Comparison of ENCODE assay signal across 14 cellular contexts in the genomic region with DNA sequence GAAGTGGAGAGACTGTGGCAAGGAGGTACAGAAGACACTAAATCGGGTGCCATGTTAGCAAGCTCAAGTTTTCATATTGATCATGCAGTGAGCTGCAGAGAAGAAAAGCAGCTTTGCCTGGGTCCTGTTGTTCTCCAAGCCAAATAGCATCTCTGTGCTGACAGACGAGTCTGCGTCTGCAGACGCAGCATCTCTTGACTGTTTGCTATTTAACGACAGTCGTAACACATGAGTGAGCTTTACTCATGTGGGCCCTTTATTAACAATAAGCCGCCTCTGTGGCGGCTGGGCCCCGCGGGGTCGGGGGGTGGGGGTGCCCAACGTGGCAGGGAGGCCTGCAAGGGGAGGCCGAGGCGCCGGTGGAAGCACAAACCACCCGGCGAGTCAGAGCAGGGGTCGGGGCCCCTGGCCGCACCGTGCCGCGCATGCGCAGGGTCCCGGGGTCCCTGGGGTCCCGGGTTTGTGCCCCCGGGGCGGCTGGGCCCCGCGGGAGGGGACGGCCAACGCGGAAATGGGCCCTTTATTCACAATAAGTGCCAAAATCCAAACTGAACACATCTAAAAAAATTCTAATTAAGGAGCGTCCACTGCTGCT.
DNase-seq lines count a peak whose midpoint lies in the region; ATAC-seq and TF ChIP-seq lines count a peak whose summit lies in the region.
"Had no signal": no experiment of that assay in that cellular context is flagged by ENCODE, and none has a peak within 500 bp of the region (broad histone marks: within the 10 kb centered on the region; RNA-seq: fewer than 3 reads in every experiment).

No MANE protein-coding gene starts in this region.

- no peak overlapping the region for H2BK15ac ChIP-seq in mesenchymal stem cell (ENCODE audit: low read depth, poor library complexity, severe bottlenecking)

- H2BK120ac ChIP-seq in mesenchymal stem cell (ENCODE audit: low read depth, low read length), result peak overlapping the region; percentile 58

- peaks cover 19% of the 10 kb centered on the region for H3F3A ChIP-seq in smooth muscle cell (ENCODE audit: low read depth)

- H4K20me1 ChIP-seq in smooth muscle cell (ENCODE audit: low read depth), result no peaks in the 10 kb centered on the region

- no peak overlapping the region for H3K4ac ChIP-seq in mesenchymal stem cell (ENCODE audit: low read depth in 1 of 2, low read length in 2 of 2)

- H3K36me3 ChIP-seq in mesenchymal stem cell (ENCODE audit: control insufficient read depth in 1 of 2, insufficient read depth in 2 of 2, low read depth in 1 of 2, low read length in 2 of 2) (no peaks in the 10 kb centered on the region), smooth muscle cell (ENCODE audit: low read depth) (no peaks in the 10 kb centered on the region)
- H3K36me3 ChIP-seq: Peyer's patch had no signal

- no peak overlapping the region for H3K23ac ChIP-seq in mesenchymal stem cell (ENCODE audit: low read length in 2 of 2)

- H3K79me2 ChIP-seq in smooth muscle cell (ENCODE audit: low read depth), result peaks cover 48% of the 10 kb centered on the region

- DNase-seq in NCI-H1092 treated with DMSO at 0.1 percent for 48 hours (lab: John Stamatoyannopoulos, UW) (peak; percentile 76), NCI-H69 (lab: John Stamatoyannopoulos, UW) (peak; percentile 81), mesenchymal stem cell (no peak), smooth muscle cell (lab: John Stamatoyannopoulos, UW; ENCODE audit: unreplicated experiment) (no peak), middle frontal gyrus (ENCODE audit: extremely low spot score, low spot score) (no peak)
- DNase-seq: CD8-positive, alpha-beta T cell; GOT3; NCI-H1417 treated with DMSO at 0.1 percent for 48 hours; NCI-H2081 treated with DMSO at 0.1 percent for 48 hours; NCI-H774; Peyer's patch; SHP77 treated with DMSO at 0.1 percent for 48 hours had no signal

- H3K14ac ChIP-seq in mesenchymal stem cell (ENCODE audit: low read length in 2 of 2), result no peak overlapping the region

- ATAC-seq in GM18498 (IDR thresholded peaks at IDR 0.05; ENCODE audit: unreplicated experiment) (no peak), HG03139 (IDR thresholded peaks at IDR 0.05; ENCODE audit: unreplicated experiment) (no peak)
- ATAC-seq: CD8-positive, alpha-beta T cell had no signal

- peak overlapping the region; percentile 17 for H3K4me2 ChIP-seq in mesenchymal stem cell (ENCODE audit: low read length, poor library complexity, severe bottlenecking)
- no peak overlapping the region for H3K4me2 ChIP-seq in smooth muscle cell

- 86% methylated on average over 33 of the region's 33 CpGs for WGBS in mesenchymal stem cell
- 63% methylated on average over 33 of the region's 33 CpGs for WGBS in smooth muscle cell (ENCODE audit: low lambda C conversion rate)

- peak overlapping the region; percentile 34 for H4K91ac ChIP-seq in mesenchymal stem cell (ENCODE audit: low read length)

- no peak overlapping the region for H4K8ac ChIP-seq in mesenchymal stem cell (ENCODE audit: low read length)

- no peak overlapping the region for H2AK5ac ChIP-seq in mesenchymal stem cell (ENCODE audit: low read length, severe bottlenecking)

- no peaks in the 10 kb centered on the region for H3K79me1 ChIP-seq in mesenchymal stem cell (replicated peaks; ENCODE audit: low read length, poor library complexity, severe bottlenecking)

- peaks cover 12% of the 10 kb centered on the region for H3K4me1 ChIP-seq in mesenchymal stem cell (ENCODE audit: control insufficient read depth, insufficient read depth, low read depth, low read length)
- peaks cover 3% of the 10 kb centered on the region for H3K4me1 ChIP-seq in smooth muscle cell (ENCODE audit: low read depth)
- H3K4me1 ChIP-seq: Peyer's patch had no signal

- H3K9ac ChIP-seq in mesenchymal stem cell (ENCODE audit: low read length) (no peak overlapping the region), smooth muscle cell (ENCODE audit: low read depth) (no peak overlapping the region)

- H3K4me3 ChIP-seq in mesenchymal stem cell (ENCODE audit: insufficient read depth in 1 of 2, low read depth in 1 of 2, low read length in 2 of 2) (peak overlapping the region in 1 of 2 experiments; percentile 29), smooth muscle cell (no peak overlapping the region)
- H3K4me3 ChIP-seq: Peyer's patch had no signal

- peaks cover 5 to 26% of the 10 kb centered on the region in 2 experiments for H3K27me3 ChIP-seq in mesenchymal stem cell (ENCODE audit: control insufficient read depth in 1 of 2, insufficient read depth in 1 of 2, low read length in 2 of 2)
- no peaks in the 10 kb centered on the region for H3K27me3 ChIP-seq in smooth muscle cell (ENCODE audit: low read depth)
- H3K27me3 ChIP-seq: Peyer's patch had no signal

- no peak overlapping the region for H2BK12ac ChIP-seq in mesenchymal stem cell (ENCODE audit: low read length in 2 of 2)

- TF ChIP-seq CTCF in smooth muscle cell (IDR thresholded peaks at IDR 0.05; ENCODE audit: borderline replicate concordance, insufficient read depth, poor library complexity, severe bottlenecking), result no peak

- H2BK5ac ChIP-seq in mesenchymal stem cell (ENCODE audit: low read depth, low read length, poor library complexity, severe bottlenecking), result no peak overlapping the region

- H3K9me3 ChIP-seq in mesenchymal stem cell (ENCODE audit: control insufficient read depth, low read length), result no peaks in the 10 kb centered on the region
- no peaks in the 10 kb centered on the region for H3K9me3 ChIP-seq in smooth muscle cell (replicated peaks; ENCODE audit: low read depth)
- H3K9me3 ChIP-seq: Peyer's patch had no signal

- H3K18ac ChIP-seq in mesenchymal stem cell (ENCODE audit: low read depth in 1 of 2, low read length in 2 of 2), result no peak overlapping the region

- no peak overlapping the region for H2AFZ ChIP-seq in mesenchymal stem cell (ENCODE audit: low read depth, low read length)
- no peak overlapping the region for H2AFZ ChIP-seq in smooth muscle cell (ENCODE audit: low read depth)

- H3K27ac ChIP-seq in mesenchymal stem cell (ENCODE audit: low read length, poor library complexity, severe bottlenecking), result no peak overlapping the region
- H3K27ac ChIP-seq in smooth muscle cell (ENCODE audit: low read depth), result peak overlapping the region; percentile 83
- H3K27ac ChIP-seq: Peyer's patch had no signal

Comparison
In these comparisons a context has a peak if more than half of its experiments do, and no peak if none do; other contexts are left out.
1. DNase-seq: peak in NCI-H1092 treated with DMSO at 0.1 percent for 48 hours (single experiment) and NCI-H69 (single experiment); none in mesenchymal stem cell (single experiment), smooth muscle cell (single experiment) and middle frontal gyrus (single experiment).